8 cellular contexts compared by ENCODE assay signal in genomic region chr22:18610812-18611507, GRCh38. TPM values are rescaled to one million over a fixed set of nuclear protein-coding genes. Genes with fewer than 3 reads are reported as not detected.
DNase-seq lines count a peak whose midpoint lies in the region; ATAC-seq and TF ChIP-seq lines count a peak whose summit lies in the region.
"Not testable (repeated sequence)": the region's sequence is repeated elsewhere in the genome, so short reads cannot be mapped to it uniquely, and the experiment has no call there.

No MANE protein-coding gene starts in this region.

- CTCF ChIA-PET in activated CD8-positive, alpha-beta T cell treated with anti-CD3 and anti-CD28 coated beads, Interleukin-2, amount 10 ng/mL, durations not matched to agents 7 days and 5 days (lab: Charles Lee) = not testable (repeated sequence)

- not testable (repeated sequence) for H3K27ac Mint-ChIP-seq in activated CD8-positive, alpha-beta T cell treated with anti-CD3 and anti-CD28 coated beads, Interleukin-2, amount 10 ng/mL, durations not matched to agents 7 days and 5 days; glutamatergic neuron (ENCODE audit: unreplicated experiment); memory B cell; stimulated activated naive CD8-positive, alpha-beta T cell treated with anti-CD3 and anti-CD28 coated beads, Interleukin-15, amount 100 ng/mL, for 72 hours

- not testable (repeated sequence) for H3K36me3 Mint-ChIP-seq in activated CD8-positive, alpha-beta T cell treated with anti-CD3 and anti-CD28 coated beads, Interleukin-2, amount 10 ng/mL, durations not matched to agents 7 days and 5 days (ENCODE audit: low read depth); glutamatergic neuron (ENCODE audit: unreplicated experiment); memory B cell

- H3K9me3 Mint-ChIP-seq in activated CD8-positive, alpha-beta T cell treated with anti-CD3 and anti-CD28 coated beads, Interleukin-2, amount 10 ng/mL, durations not matched to agents 7 days and 5 days (ENCODE audit: insufficient read depth); glutamatergic neuron (ENCODE audit: unreplicated experiment); memory B cell; stimulated activated naive CD8-positive, alpha-beta T cell treated with anti-CD3 and anti-CD28 coated beads, Interleukin-15, amount 100 ng/mL, for 72 hours: not testable (repeated sequence)

- not testable (repeated sequence) for H3K4me3 Mint-ChIP-seq in activated CD8-positive, alpha-beta T cell treated with anti-CD3 and anti-CD28 coated beads, Interleukin-2, amount 10 ng/mL, durations not matched to agents 7 days and 5 days; glutamatergic neuron (ENCODE audit: unreplicated experiment); memory B cell; stimulated activated naive CD8-positive, alpha-beta T cell treated with anti-CD3 and anti-CD28 coated beads, Interleukin-15, amount 100 ng/mL, for 72 hours

- not testable (repeated sequence) for DNase-seq in activated CD8-positive, alpha-beta T cell treated with anti-CD3 and anti-CD28 coated beads, Interleukin-2, amount 10 ng/mL, durations not matched to agents 7 days and 5 days; memory B cell (ENCODE audit: low spot score in 2 of 2); stimulated activated naive CD8-positive, alpha-beta T cell treated with anti-CD3 and anti-CD28 coated beads, Interleukin-15, amount 100 ng/mL, for 72 hours
- peak; percentile 67 for DNase-seq in glutamatergic neuron

- H3K27me3 Mint-ChIP-seq in activated CD8-positive, alpha-beta T cell treated with anti-CD3 and anti-CD28 coated beads, Interleukin-2, amount 10 ng/mL, durations not matched to agents 7 days and 5 days (ENCODE audit: low read depth); glutamatergic neuron (ENCODE audit: unreplicated experiment); memory B cell; stimulated activated naive CD8-positive, alpha-beta T cell treated with anti-CD3 and anti-CD28 coated beads, Interleukin-15, amount 100 ng/mL, for 72 hours: not testable (repeated sequence)

- ATAC-seq in GM18520 (IDR thresholded peaks at IDR 0.05; ENCODE audit: unreplicated experiment) (peak; percentile 39), GM21423 (IDR thresholded peaks at IDR 0.05; ENCODE audit: unreplicated experiment) (peak; percentile 65), HG02852 (IDR thresholded peaks at IDR 0.05; ENCODE audit: unreplicated experiment) (peak; percentile 59), HG03521 (IDR thresholded peaks at IDR 0.05; ENCODE audit: unreplicated experiment) (peak; percentile 64), memory B cell (ENCODE audit: low read depth) (peak; percentile 83)
- ATAC-seq in activated CD8-positive, alpha-beta T cell treated with anti-CD3 and anti-CD28 coated beads, Interleukin-2, amount 10 ng/mL, durations not matched to agents 7 days and 5 days = peak; percentile 84
- peak; percentile 87 for ATAC-seq in stimulated activated naive CD8-positive, alpha-beta T cell treated with anti-CD3 and anti-CD28 coated beads, Interleukin-15, amount 100 ng/mL, for 72 hours

- POLR2A ChIA-PET in activated CD8-positive, alpha-beta T cell treated with anti-CD3 and anti-CD28 coated beads, Interleukin-2, amount 10 ng/mL, durations not matched to agents 7 days and 5 days (lab: Charles Lee) = not testable (repeated sequence)

- not testable (repeated sequence) for TF ChIP-seq CTCF in glutamatergic neuron (IDR thresholded peaks at IDR 0.05; ENCODE audit: partially characterized antibody, unreplicated experiment)

- H3K4me1 Mint-ChIP-seq in activated CD8-positive, alpha-beta T cell treated with anti-CD3 and anti-CD28 coated beads, Interleukin-2, amount 10 ng/mL, durations not matched to agents 7 days and 5 days (ENCODE audit: low read depth); glutamatergic neuron (ENCODE audit: low read depth, unreplicated experiment); memory B cell; stimulated activated naive CD8-positive, alpha-beta T cell treated with anti-CD3 and anti-CD28 coated beads, Interleukin-15, amount 100 ng/mL, for 72 hours: not testable (repeated sequence)

RNA-seq across cellular contexts. Expression of gene RIMBP3, which starts 0.8 kb away (rescaled TPM):
- total RNA-seq in activated CD8-positive, alpha-beta T cell treated with anti-CD3 and anti-CD28 coated beads, Interleukin-2, amount 10 ng/mL, durations not matched to agents 7 days and 5 days = under 1 TPM; 0.37 to 0.40 TPM
- total RNA-seq in glutamatergic neuron (ENCODE audit: unreplicated experiment) = 1.0 TPM
